Comparison of ENCODE assay signal across 8 cellular contexts in the genomic region with DNA sequence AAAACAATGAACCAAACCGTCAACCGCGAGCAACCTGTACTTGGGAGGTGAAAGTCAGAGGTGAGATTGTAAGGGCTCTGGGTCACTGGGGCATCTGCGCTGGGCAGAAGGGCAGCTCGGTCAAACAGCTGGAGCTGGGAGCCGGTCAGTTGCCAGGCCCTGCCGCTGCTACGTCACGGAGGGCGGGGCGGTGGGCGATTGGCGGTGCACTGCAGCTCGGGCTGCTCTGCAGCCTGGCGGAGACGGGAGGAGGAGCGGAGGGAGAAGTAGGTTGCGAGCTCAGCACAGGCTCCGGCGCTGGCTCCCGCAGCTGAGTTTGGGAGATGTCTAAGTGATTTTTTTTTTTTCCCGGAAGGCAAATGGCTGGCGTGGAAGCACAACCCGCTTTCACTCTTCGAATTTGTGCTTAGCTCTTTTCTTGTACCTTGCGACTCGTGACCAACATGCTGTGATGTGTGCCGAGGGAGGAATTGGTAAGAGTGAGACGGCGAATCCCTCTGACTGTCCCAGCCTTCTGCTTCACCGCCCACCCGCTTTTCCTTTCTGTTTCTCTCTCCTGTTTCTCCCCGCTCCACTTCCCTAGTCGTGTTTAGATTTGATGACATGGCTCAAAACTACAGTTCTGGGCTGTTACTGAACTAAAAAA. TPM values are rescaled to one million over a fixed set of nuclear protein-coding genes. Genes with fewer than 3 reads are reported as not detected.
DNase-seq lines count a peak whose midpoint lies in the region; TF ChIP-seq lines count a peak whose summit lies in the region.

A gene (plus strand): TSS at position 229 of the 646 bp plus-strand sequence. CDS start 27,266 bp downstream, outside the sequence.

- peak within 1 kb of the TSS; percentile 86 to 95 (median 94) for H3K27ac ChIP-seq in stomach

- peaks cover 21% of the 10 kb centered on the region for H3K4me1 Mint-ChIP-seq in neural crest cell

- TF ChIP-seq POLR2A in stomach (IDR thresholded peaks at IDR 0.05) = peak in 2 of 4 donors; percentile 77 to 84

- no peak for TF ChIP-seq EP300 in stomach (IDR thresholded peaks at IDR 0.05)

- H3K9me3 ChIP-seq in ES-I3 (ENCODE audit: control insufficient read depth, insufficient read depth, low read length) (peaks cover 3% of the 10 kb centered on the region), stomach (no peaks in the 10 kb centered on the region)

- 0 to 1% (median 1%) methylated on average over 34 of the region's 34 CpGs for WGBS in stomach, 5 donors

- TF ChIP-seq CTCF in LNCaP clone FGC (IDR thresholded peaks at IDR 0.05; ENCODE audit: control insufficient read depth, extremely low read depth, insufficient read depth) = no peak
- no peak for TF ChIP-seq CTCF in foreskin fibroblast (IDR thresholded peaks at IDR 0.05; ENCODE audit: low read depth, low read length)
- no peak for TF ChIP-seq CTCF in neural crest cell (conservative IDR thresholded peaks at IDR 0.05)
- peak in 1 of 7 experiments; percentile 26 for TF ChIP-seq CTCF in stomach (IDR thresholded peaks at IDR 0.05)

- H3K4me1 ChIP-seq in ES-I3 (ENCODE audit: insufficient read depth, low read length) (no peaks in the 10 kb centered on the region), stomach (peaks cover 0 to 51% (median 18%) of the 10 kb centered on the region in 4 donors)

- H3K4me3 ChIP-seq in LNCaP clone FGC (ENCODE audit: low read depth, low read length) = peak within 1 kb of the TSS; percentile 59
- peak within 1 kb of the TSS; percentile 72 to 86 for H3K4me3 ChIP-seq in foreskin fibroblast (ENCODE audit: low read depth in 1 of 2, low read length in 2 of 2)
- peak within 1 kb of the TSS; percentile 53 to 63 (median 58) for H3K4me3 ChIP-seq in stomach

- peak within 1 kb of the TSS; percentile 99 for H3K9ac ChIP-seq in ES-I3 (ENCODE audit: low read depth, low read length)

- peaks cover 12% of the 10 kb centered on the region for H3K27me3 Mint-ChIP-seq in neural crest cell (ENCODE audit: low read depth)

- no peaks in the 10 kb centered on the region for H3K9me3 Mint-ChIP-seq in neural crest cell

- peak within 1 kb of the TSS; percentile 99 for H3K27ac Mint-ChIP-seq in neural crest cell (ENCODE audit: unreplicated experiment)

- peak within 1 kb of the TSS; percentile 98 for H3K4me3 Mint-ChIP-seq in neural crest cell

- H3K36me3 Mint-ChIP-seq in neural crest cell (ENCODE audit: low read depth) = no peaks in the 10 kb centered on the region

- DNase-seq in H4 (ENCODE audit: low spot score) (peak; percentile 97), LNCaP clone FGC (ENCODE audit: low read depth) (peak; percentile 59), SHP77 (lab: John Stamatoyannopoulos, UW) (peak; percentile 60 to 80), foreskin fibroblast (peak; percentile 95 to 98), neural crest cell (ENCODE audit: low read depth, low spot score) (peak; percentile 82), stomach (peak; percentile 96)
- DNase-seq in activated naive CD4-positive, alpha-beta T cell (lab: John Stamatoyannopoulos, UW) = peak; percentile 24 to 55 (median 42)

- H3K27me3 ChIP-seq in stomach = no peaks in the 10 kb centered on the region

- H3K36me3 ChIP-seq in ES-I3 (ENCODE audit: insufficient read depth, low read length) (no peaks in the 10 kb centered on the region), stomach (no peaks in the 10 kb centered on the region)

- intact Hi-C loops in stomach (cut with DNase I; ENCODE audit: low total_unique reads) = no loop called here

RNA-seq across cellular contexts. Expression of the gene that starts here (rescaled TPM):
- 28.4 and 32.4 TPM in 2 replicates for total RNA-seq in H4 (2014; rRNA removed; shearing (Covaris generic))
- total RNA-seq in neural crest cell = 7.9 and 9.0 TPM in 2 replicates
- total RNA-seq in stomach = 10 to 100 TPM in 3 of 5 donors, 1 to 10 TPM in 2; 4.6 to 72.9 (median 20.9) TPM
- 1 to 10 TPM; 1.5 to 4.9 (median 2.2) TPM for polyA plus RNA-seq in stomach

Comparison
In these comparisons a context has a peak if more than half of its experiments do, and no peak if none do; other contexts are left out.
1. Peak in every context shown above with its lines: DNase-seq, H3K4me3 ChIP-seq and H3K27ac ChIP-seq.
2. DNase-seq: peak in every context shown above with its lines; median percentile 97 in H4; 96 in foreskin fibroblast; 96 in stomach; 82 in neural crest cell; 70 in SHP77; 59 in LNCaP clone FGC; 42 in activated naive CD4-positive, alpha-beta T cell.